ENCODE assay signal across 8 cellular contexts in genomic region chr1:102174259-102174863, GRCh38.
DNase-seq lines count a peak whose midpoint lies in the region; ATAC-seq, FAIRE-seq and TF ChIP-seq lines count a peak whose summit lies in the region.

No MANE protein-coding gene starts in this region.

- H3K36me3 ChIP-seq in stomach, result no peaks in the 10 kb centered on the region

- H3K27ac ChIP-seq in foreskin keratinocyte, result no peak overlapping the region
- H3K27ac ChIP-seq in stomach, result no peak overlapping the region

- H3K27me3 ChIP-seq in foreskin keratinocyte (no peaks in the 10 kb centered on the region), stomach (no peaks in the 10 kb centered on the region)

- TF ChIP-seq EP300 in stomach (IDR thresholded peaks at IDR 0.05), result no peak

- H3K4me3 ChIP-seq in stomach, result no peak overlapping the region

- TF ChIP-seq CTCF in GM12872 (IDR thresholded peaks at IDR 0.05; ENCODE audit: insufficient read depth, low read depth, low read length), result peak; percentile 90
- peak; percentile 54 for TF ChIP-seq CTCF in foreskin keratinocyte (conservative IDR thresholded peaks at IDR 0.05)
- peak in 1 of 7 experiments; percentile 9 for TF ChIP-seq CTCF in stomach (IDR thresholded peaks at IDR 0.05)

- DNase-seq in HT-29 (ENCODE audit: low spot score) (peak; percentile 53), foreskin keratinocyte (peak in 1 of 2 donors; percentile 6), NCI-H128 (lab: John Stamatoyannopoulos, UW; ENCODE audit: unreplicated experiment) (no peak), frontal cortex (ENCODE audit: low spot score in 2 of 2) (no peak), stomach (no peak)

- no peak for FAIRE-seq in frontal cortex (lab: Jason Lieb, UNC)

- no peaks in the 10 kb centered on the region for H3K9me3 ChIP-seq in stomach

- no peak for TF ChIP-seq POLR2A in stomach (IDR thresholded peaks at IDR 0.05)

- H3K4me1 ChIP-seq in foreskin keratinocyte, result no peaks in the 10 kb centered on the region
- no peaks in the 10 kb centered on the region for H3K4me1 ChIP-seq in stomach

- intact Hi-C loops in stomach (cut with DNase I; ENCODE audit: low total_unique reads), result no loop called here

- ATAC-seq in GM21528 (IDR thresholded peaks at IDR 0.05; ENCODE audit: low FRiP score, unreplicated experiment) (peak; percentile 86), foreskin keratinocyte (peak; percentile 51), esophagus mucosa (no peak)

- 12 to 32% (median 27%) methylated on average over 2 of the region's 2 CpGs for WGBS in stomach, 5 donors
